Comparison of ENCODE assay signal across 1 cellular context in genomic region chr19:15623711-15624318, GRCh38.
TF ChIP-seq lines count a peak whose summit lies in the region.

No MANE protein-coding gene starts in this region.

TF ChIP-seq in HepG2, 621 proteins besides CTCF, POLR2A, EP300 and RAD21 (continued from another document):
- no peak for TF ChIP-seq ARID3A (IDR thresholded peaks at IDR 0.05; ENCODE audit: low read depth, low read length)
- peak; percentile 96 for TF ChIP-seq WIZ (CRISPR knock-in tag; IDR thresholded peaks at IDR 0.05)
- TF ChIP-seq ZNF788 (CRISPR knock-in tag; IDR thresholded peaks at IDR 0.05; ENCODE audit: borderline replicate concordance), result 0 out of 2 replicates have a peak, but pooled peaks have one; percentile 22
- 0 out of 2 replicates have a peak, but pooled peaks have one; percentile 44 for TF ChIP-seq ZFP36L1 (CRISPR knock-in tag; IDR thresholded peaks at IDR 0.05)
- TF ChIP-seq ZNF235 (CRISPR knock-in tag; IDR thresholded peaks at IDR 0.05; ENCODE audit: borderline replicate concordance), result no peak
